ENCODE assay signal across 9 cellular contexts in the genomic region with DNA sequence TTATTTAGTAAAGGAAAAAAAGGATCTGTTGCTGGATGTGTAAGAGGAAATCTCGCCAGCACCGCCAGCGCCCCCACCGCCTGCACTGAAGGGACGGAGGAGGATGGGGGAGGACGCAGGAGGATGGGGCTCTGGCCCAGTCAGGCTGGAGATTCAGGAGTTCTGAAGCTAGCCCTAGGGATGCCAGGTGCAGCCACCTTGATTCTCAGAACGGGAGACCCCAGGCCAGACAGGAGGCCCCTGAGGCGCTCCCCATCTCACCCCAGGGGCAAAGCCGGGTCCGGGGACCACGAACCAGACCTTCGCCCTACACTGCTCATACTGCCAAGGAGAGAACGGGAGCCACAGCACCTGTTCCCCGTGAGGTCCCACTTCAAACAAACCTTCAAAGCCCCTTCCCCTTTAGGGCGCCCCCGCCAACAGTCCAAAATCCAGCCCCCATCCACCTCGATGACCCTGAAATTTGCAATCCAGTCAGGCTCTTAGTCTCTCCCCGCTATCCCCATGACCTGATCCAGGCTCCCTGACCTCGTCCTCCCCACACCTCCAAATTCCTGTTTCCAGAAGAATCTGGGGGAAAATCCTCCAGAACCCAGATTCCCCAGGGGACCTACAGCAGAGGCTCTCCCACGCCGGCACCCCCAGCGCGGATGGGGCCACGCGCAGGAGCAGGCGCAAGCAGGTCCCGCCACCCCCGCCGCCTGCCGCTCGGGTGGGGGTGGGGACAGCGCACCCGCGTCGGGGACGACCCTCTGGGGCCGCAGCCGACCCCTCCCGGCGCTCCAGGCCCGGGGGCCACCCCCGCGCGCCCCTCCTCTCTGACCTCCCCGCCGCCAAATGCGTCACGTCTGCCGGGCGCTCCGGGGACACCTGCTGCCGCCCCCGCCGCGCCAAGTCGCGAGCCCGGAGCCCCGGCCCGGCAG. TPM values are rescaled to one million over a fixed set of nuclear protein-coding genes. Genes with fewer than 3 reads are reported as not detected.
DNase-seq lines count a peak whose midpoint lies in the region; ATAC-seq and TF ChIP-seq lines count a peak whose summit lies in the region.
"Had no signal": no experiment of that assay in that cellular context is flagged by ENCODE, and none has a peak within 500 bp of the region (broad histone marks: within the 10 kb centered on the region; RNA-seq: fewer than 3 reads in every experiment).

No MANE protein-coding gene starts in this region.

- ATAC-seq in memory B cell (ENCODE audit: low read depth), result peak; percentile 25
- no peak for ATAC-seq in GM21529 (IDR thresholded peaks at IDR 0.05; ENCODE audit: unreplicated experiment)
- ATAC-seq in HG02763 (IDR thresholded peaks at IDR 0.05; ENCODE audit: unreplicated experiment), result no peak

- no peak for TF ChIP-seq CTCF in brain (conservative IDR thresholded peaks at IDR 0.05)
- no peak for TF ChIP-seq CTCF in type B pancreatic cell (conservative IDR thresholded peaks at IDR 0.05)

- H3K27ac Mint-ChIP-seq in brain (peak overlapping the region; percentile 34 to 93 (median 86)), memory B cell (no peak overlapping the region), type B pancreatic cell (no peak overlapping the region)

- H3K4me1 Mint-ChIP-seq in brain, result peaks cover 52% of the 10 kb centered on the region
- H3K4me1 Mint-ChIP-seq in memory B cell, result peaks cover 16% of the 10 kb centered on the region
- H3K4me1 Mint-ChIP-seq in type B pancreatic cell (ENCODE audit: unreplicated experiment), result peaks cover 4% of the 10 kb centered on the region

- peak; percentile 43 for DNase-seq in activated effector memory CD4-positive, alpha-beta T cell treated with anti-CD3 and anti-CD28 coated beads, Interleukin-2, amount 50 U/mL, for 16 hours
- no peak for DNase-seq in activated effector memory CD4-positive, alpha-beta T cell treated with Interleukin-2 at 50 U/mL for 16 hours
- DNase-seq in memory B cell (ENCODE audit: low spot score in 2 of 2), result no peak
- no peak for DNase-seq in type B pancreatic cell (ENCODE audit: extremely low spot score, unreplicated experiment)
- no peak for DNase-seq in central memory CD4-positive, alpha-beta T cell

- H3K36me3 Mint-ChIP-seq in brain, result no peaks in the 10 kb centered on the region
- no peaks in the 10 kb centered on the region for H3K36me3 Mint-ChIP-seq in memory B cell
- no peaks in the 10 kb centered on the region for H3K36me3 Mint-ChIP-seq in type B pancreatic cell

- H3K4me3 Mint-ChIP-seq in brain (peak overlapping the region; percentile 85 to 90 (median 88)), memory B cell (peak overlapping the region; percentile 65), type B pancreatic cell (peak overlapping the region; percentile 84)

- H3K9me3 Mint-ChIP-seq in brain, result no peaks in the 10 kb centered on the region
- peaks cover 3% of the 10 kb centered on the region for H3K9me3 Mint-ChIP-seq in memory B cell
- no peaks in the 10 kb centered on the region for H3K9me3 Mint-ChIP-seq in type B pancreatic cell

- peaks cover 50% of the 10 kb centered on the region for H3K27me3 Mint-ChIP-seq in brain
- peaks cover 31% of the 10 kb centered on the region for H3K27me3 Mint-ChIP-seq in memory B cell
- H3K27me3 Mint-ChIP-seq in type B pancreatic cell, result peaks cover 79% of the 10 kb centered on the region

RNA-seq across cellular contexts. Expression of gene CAMK2B, which starts 0.9 kb away (rescaled TPM):
- polyA plus RNA-seq in brain (ENCODE audit: insufficient read depth, low read depth, low replicate concordance), result 88.4 TPM
- total RNA-seq in type B pancreatic cell (ENCODE audit: low replicate concordance), result 7.6 and 8.4 TPM in 2 replicates
- total RNA-seq: epithelial cell of proximal tubule had no signal

Comparison
In these comparisons a context has a peak if more than half of its experiments do, and no peak if none do; other contexts are left out.
1. H3K27ac Mint-ChIP-seq: peak in brain (5 of 5); none in memory B cell (single experiment) and type B pancreatic cell (single experiment).
2. Peak in every context shown above with its lines, with median percentiles within 50 percentile points of each other: H3K4me3 Mint-ChIP-seq.